Comparison of ENCODE assay signal across 10 cellular contexts in the genomic region with DNA sequence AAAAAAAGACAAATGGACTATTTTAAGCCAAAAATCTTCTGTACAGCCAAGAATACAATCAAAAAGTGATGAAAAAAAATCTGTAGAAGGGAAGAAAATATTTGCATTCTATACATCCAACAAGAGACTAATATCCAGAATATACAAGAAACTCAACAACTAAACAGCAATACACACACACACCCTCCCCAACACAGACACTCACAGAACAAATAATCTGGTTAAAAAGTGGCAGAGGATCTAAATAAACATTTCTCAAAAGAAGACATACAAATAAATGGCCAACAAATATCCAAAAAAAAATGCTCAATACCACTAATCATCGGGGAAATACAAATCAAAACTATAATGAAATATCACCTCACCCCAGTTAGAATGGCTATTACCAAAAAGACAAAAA.
"Had no signal": no experiment of that assay in that cellular context is flagged by ENCODE, and none has a peak within 500 bp of the region (broad histone marks: within the 10 kb centered on the region; RNA-seq: fewer than 3 reads in every experiment).

No MANE protein-coding gene starts in this region.

- DNase-seq: GM23248, GOT3, H7, H9, HCEC 1CT, HFFc6 had no signal

- H2AFZ ChIP-seq: GM23248 had no signal

- H3K36me3 ChIP-seq: HAP-1 had no signal

- H3K9me3 ChIP-seq: HAP-1 had no signal

- H3K27ac ChIP-seq: GM23248 had no signal

- H3K9ac ChIP-seq: GM23248 had no signal

- H3K27ac Mint-ChIP-seq: H9, HFFc6 had no signal

- H3K9me3 Mint-ChIP-seq: H9, HFFc6 had no signal

- H3K4me1 Mint-ChIP-seq: H9 had no signal

- FAIRE-seq: H1, H54 had no signal

- H3K4me3 ChIP-seq: GM23248, HAP-1 had no signal

- H3K4me1 ChIP-seq: HAP-1 had no signal

- ATAC-seq: HCT116 had no signal

- H3K4me3 Mint-ChIP-seq: H9, HFFc6 had no signal
